ENCODE assay signal across 13 cellular contexts in genomic region chr10:59036311-59037017, GRCh38.
DNase-seq lines count a peak whose midpoint lies in the region; ATAC-seq, FAIRE-seq and TF ChIP-seq lines count a peak whose summit lies in the region.
"Had no signal": no experiment of that assay in that cellular context is flagged by ENCODE, and none has a peak within 500 bp of the region (broad histone marks: within the 10 kb centered on the region; RNA-seq: fewer than 3 reads in every experiment).

No MANE protein-coding gene starts in this region.

- no peaks in the 10 kb centered on the region for H3K36me3 Mint-ChIP-seq in activated CD8-positive, alpha-beta memory T cell treated with anti-CD3 and anti-CD28 coated beads, Interleukin-2, amount 10 ng/mL, durations not matched to agents 7 days and 5 days
- H3K36me3 Mint-ChIP-seq: CD4-positive, alpha-beta memory T cell had no signal

- FAIRE-seq in H54 (lab: Jason Lieb, UNC): no peak

- H3K27me3 Mint-ChIP-seq in activated CD8-positive, alpha-beta memory T cell treated with anti-CD3 and anti-CD28 coated beads, Interleukin-2, amount 10 ng/mL, durations not matched to agents 7 days and 5 days: no peaks in the 10 kb centered on the region
- H3K27me3 Mint-ChIP-seq: CD4-positive, alpha-beta memory T cell had no signal

- H3K9me3 Mint-ChIP-seq in activated CD8-positive, alpha-beta memory T cell treated with anti-CD3 and anti-CD28 coated beads, Interleukin-2, amount 10 ng/mL, durations not matched to agents 7 days and 5 days (ENCODE audit: low read depth): peaks cover 3% of the 10 kb centered on the region

- CTCF ChIA-PET in activated CD8-positive, alpha-beta memory T cell treated with anti-CD3 and anti-CD28 coated beads, Interleukin-2, amount 10 ng/mL, durations not matched to agents 7 days and 5 days (lab: Charles Lee): no interaction called here

- ATAC-seq in GM18868 (IDR thresholded peaks at IDR 0.05; ENCODE audit: unreplicated experiment): peak; percentile 76
- peak; percentile 97 for ATAC-seq in GM21528 (IDR thresholded peaks at IDR 0.05; ENCODE audit: low FRiP score, unreplicated experiment)
- ATAC-seq in HG03108 (IDR thresholded peaks at IDR 0.05; ENCODE audit: unreplicated experiment): peak; percentile 54
- no peak for ATAC-seq in activated CD8-positive, alpha-beta memory T cell treated with anti-CD3 and anti-CD28 coated beads, Interleukin-2, amount 10 ng/mL, durations not matched to agents 7 days and 5 days
- ATAC-seq: esophagus mucosa had no signal

- peak; percentile 7 for DNase-seq in kidney glomerular epithelial cell (lab: John Stamatoyannopoulos, UW)
- no peak for DNase-seq in stimulated activated CD4-positive, alpha-beta T cell treated with anti-CD3 and anti-CD28 coated beads, Interleukin-1b, Interleukin-23, amount 100 ng/mL, for 48 hours
- no peak for DNase-seq in H54 (ENCODE audit: insufficient read length, low spot score)
- no peak for DNase-seq in NCI-H1417 treated with DMSO at 0.1 percent for 48 hours (lab: John Stamatoyannopoulos, UW)
- no peak for DNase-seq in activated CD8-positive, alpha-beta memory T cell treated with anti-CD3 and anti-CD28 coated beads, Interleukin-2, amount 10 ng/mL, durations not matched to agents 7 days and 5 days
- DNase-seq: activated CD4-positive, alpha-beta T cell treated with anti-CD3 and anti-CD28 coated beads, Interleukin-2, amount 50 U/mL, for 4 hours; amygdala; CD4-positive, alpha-beta memory T cell; SJCRH30 had no signal

- H3K27ac Mint-ChIP-seq in activated CD8-positive, alpha-beta memory T cell treated with anti-CD3 and anti-CD28 coated beads, Interleukin-2, amount 10 ng/mL, durations not matched to agents 7 days and 5 days: no peak overlapping the region
- H3K27ac Mint-ChIP-seq: CD4-positive, alpha-beta memory T cell had no signal

- TF ChIP-seq POLR2A in H54 (IDR thresholded peaks at IDR 0.05; ENCODE audit: low read depth, low read length): no peak

- no peaks in the 10 kb centered on the region for H3K4me1 Mint-ChIP-seq in activated CD8-positive, alpha-beta memory T cell treated with anti-CD3 and anti-CD28 coated beads, Interleukin-2, amount 10 ng/mL, durations not matched to agents 7 days and 5 days
- H3K4me1 Mint-ChIP-seq: CD4-positive, alpha-beta memory T cell had no signal

- no peak overlapping the region for H3K4me3 Mint-ChIP-seq in activated CD8-positive, alpha-beta memory T cell treated with anti-CD3 and anti-CD28 coated beads, Interleukin-2, amount 10 ng/mL, durations not matched to agents 7 days and 5 days
- H3K4me3 Mint-ChIP-seq: CD4-positive, alpha-beta memory T cell had no signal
